ENCODE assay signal across 9 cellular contexts in the genomic region with DNA sequence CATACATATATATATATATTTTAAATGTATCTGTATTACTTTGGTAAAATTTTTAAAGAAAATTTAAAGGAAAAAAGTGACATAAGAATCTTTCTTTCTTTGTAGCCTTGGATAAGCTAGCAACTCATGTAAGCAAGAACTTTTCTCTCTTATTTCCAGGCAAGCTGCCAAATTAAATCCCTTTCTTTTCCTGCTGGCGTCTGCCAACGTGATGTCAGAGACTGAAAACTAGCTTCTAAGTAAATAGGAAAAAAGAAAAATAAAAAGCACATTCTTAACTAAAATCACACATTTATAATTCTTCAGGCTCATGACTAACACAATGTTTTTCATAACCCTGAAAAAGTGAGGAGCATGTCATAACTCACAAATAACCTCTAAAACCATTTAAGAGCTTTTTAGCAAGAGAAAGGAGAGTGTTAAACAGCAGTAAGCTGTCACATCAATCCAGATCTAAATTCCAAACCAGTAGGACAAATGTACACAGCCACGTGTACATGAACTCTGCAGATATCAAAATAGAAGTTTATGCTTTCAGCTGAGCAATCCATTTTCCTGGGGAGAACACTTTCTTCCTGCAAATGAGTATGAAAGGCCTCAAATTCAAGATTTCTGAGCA.
DNase-seq lines count a peak whose midpoint lies in the region; ATAC-seq, FAIRE-seq and TF ChIP-seq lines count a peak whose summit lies in the region.
"Had no signal": no experiment of that assay in that cellular context is flagged by ENCODE, and none has a peak within 500 bp of the region (broad histone marks: within the 10 kb centered on the region; RNA-seq: fewer than 3 reads in every experiment).

No MANE protein-coding gene starts in this region.

- H3K27me3 ChIP-seq in A673 (replicated peaks; ENCODE audit: insufficient read depth, low read depth, low read length, poor library complexity) (no peaks in the 10 kb centered on the region), endothelial cell of umbilical vein (ENCODE audit: control insufficient read depth in 2 of 2, insufficient read depth in 2 of 2, low read length in 2 of 2) (no peaks in the 10 kb centered on the region)

- H3K9me3 ChIP-seq in A673 (ENCODE audit: low read depth, low read length, poor library complexity, severe bottlenecking) (peaks cover 5% of the 10 kb centered on the region), endothelial cell of umbilical vein (replicated peaks; ENCODE audit: control insufficient read depth, insufficient read depth, low read length) (no peaks in the 10 kb centered on the region), T-helper 17 cell (ENCODE audit: control insufficient read depth, low read length, poor library complexity, severe bottlenecking) (no peaks in the 10 kb centered on the region)

- TF ChIP-seq CTCF in A673 (conservative IDR thresholded peaks at IDR 0.05; ENCODE audit: low read depth, low read length) (no peak), endothelial cell of umbilical vein (IDR thresholded peaks at IDR 0.05; ENCODE audit: extremely low read depth in 1 of 2, insufficient read depth in 1 of 2, low read depth in 1 of 2, low read length in 2 of 2) (no peak), GM20000 (IDR thresholded peaks at IDR 0.05; ENCODE audit: extremely low read depth, missing control alignments) (no peak)

- H3K4me1 Mint-ChIP-seq in stimulated activated memory B cell treated with anti-CD40 and anti-IgM and Interleukin-4, amounts not matched to agents 10 μg/mL and 1 μg/mL and 100 μg/mL, for 72 hours = no peaks in the 10 kb centered on the region
- H3K4me1 Mint-ChIP-seq in T-helper 17 cell = no peaks in the 10 kb centered on the region
- H3K4me1 Mint-ChIP-seq: activated CD4-positive, alpha-beta T cell treated with anti-CD3 and anti-CD28 coated beads, Interleukin-2, amount 10 ng/mL, durations not matched to agents 7 days and 5 days had no signal

- peak; percentile 80 for FAIRE-seq in endothelial cell of umbilical vein (lab: Jason Lieb, UNC)

- H3K4me1 ChIP-seq in A673 (ENCODE audit: insufficient read depth, low read length, poor library complexity, severe bottlenecking) (peaks cover 60% of the 10 kb centered on the region), endothelial cell of umbilical vein (ENCODE audit: control insufficient read depth, extremely low read depth, insufficient read depth, low read length) (no peaks in the 10 kb centered on the region)

- H3K9ac ChIP-seq in endothelial cell of umbilical vein (replicated peaks; ENCODE audit: extremely low read depth, insufficient read depth, low read length) = no peak overlapping the region

- peak; percentile 91 for DNase-seq in A673 (ENCODE audit: low spot score)
- peak; percentile 54 for DNase-seq in NCI-H2196 (lab: John Stamatoyannopoulos, UW; ENCODE audit: unreplicated experiment)
- peak; percentile 89 for DNase-seq in endothelial cell of umbilical vein (ENCODE audit: low read depth, low spot score)
- DNase-seq in middle frontal gyrus (ENCODE audit: extremely low spot score, low spot score) = peak; percentile 64
- DNase-seq in T-helper 17 cell = no peak
- no peak for DNase-seq in GM20000 (ENCODE audit: low spot score)
- DNase-seq: activated CD4-positive, alpha-beta T cell treated with anti-CD3 and anti-CD28 coated beads, Interleukin-2, amount 10 ng/mL, durations not matched to agents 7 days and 5 days had no signal

- no peaks in the 10 kb centered on the region for H3K79me2 ChIP-seq in endothelial cell of umbilical vein (ENCODE audit: control insufficient read depth, insufficient read depth, low read length)

- peaks cover 7% of the 10 kb centered on the region for H3K9me3 Mint-ChIP-seq in stimulated activated memory B cell treated with anti-CD40 and anti-IgM and Interleukin-4, amounts not matched to agents 10 μg/mL and 1 μg/mL and 100 μg/mL, for 72 hours

- H3K9me1 ChIP-seq in endothelial cell of umbilical vein (replicated peaks; ENCODE audit: control insufficient read depth, extremely low read depth, insufficient read depth, low read length) = no peaks in the 10 kb centered on the region

- H3K4me3 Mint-ChIP-seq in stimulated activated memory B cell treated with anti-CD40 and anti-IgM and Interleukin-4, amounts not matched to agents 10 μg/mL and 1 μg/mL and 100 μg/mL, for 72 hours = no peak overlapping the region
- no peak overlapping the region for H3K4me3 Mint-ChIP-seq in T-helper 17 cell
- H3K4me3 Mint-ChIP-seq: activated CD4-positive, alpha-beta T cell treated with anti-CD3 and anti-CD28 coated beads, Interleukin-2, amount 10 ng/mL, durations not matched to agents 7 days and 5 days had no signal

- H3K4me2 ChIP-seq in endothelial cell of umbilical vein (ENCODE audit: insufficient read depth, low read length) = no peak overlapping the region

- no peaks in the 10 kb centered on the region for H4K20me1 ChIP-seq in endothelial cell of umbilical vein (replicated peaks; ENCODE audit: control insufficient read depth, extremely low read depth, insufficient read depth, low read length)

- H3K27ac Mint-ChIP-seq in stimulated activated memory B cell treated with anti-CD40 and anti-IgM and Interleukin-4, amounts not matched to agents 10 μg/mL and 1 μg/mL and 100 μg/mL, for 72 hours = no peak overlapping the region
- H3K27ac Mint-ChIP-seq in T-helper 17 cell = no peak overlapping the region
- H3K27ac Mint-ChIP-seq: activated CD4-positive, alpha-beta T cell treated with anti-CD3 and anti-CD28 coated beads, Interleukin-2, amount 10 ng/mL, durations not matched to agents 7 days and 5 days had no signal

- POLR2A ChIA-PET in A673 (lab: Charles Lee; ENCODE audit: low non-redundant PET) (no interaction called here), endothelial cell of umbilical vein (lab: Charles Lee) (interaction anchor here (0.9 kb wide), 1 partner anchor 15 kb away, joined by 3 read pairs; no protein-coding TSS in a partner anchor)

- intact Hi-C loops in A673 (cut with micrococcal nuclease; ENCODE audit: unreplicated experiment) = no loop called here
- intact Hi-C loops in endothelial cell of umbilical vein (cut with micrococcal nuclease) = no loop called here

- CTCF ChIA-PET in A673 (lab: Charles Lee) = no interaction called here
- CTCF ChIA-PET in endothelial cell of umbilical vein (lab: Charles Lee) = interaction anchor here (0.7 to 1.4 kb wide), 7 partner anchors 9 to 130 kb away, joined by 3 to 8 read pairs (median 4); a partner anchor contains a TSS

- peak overlapping the region; percentile 78 for H3K27ac ChIP-seq in A673 (ENCODE audit: low read depth, low read length, poor library complexity, severe bottlenecking)
- no peak overlapping the region for H3K27ac ChIP-seq in endothelial cell of umbilical vein (ENCODE audit: insufficient read depth, low read depth, low read length)

- H3K27me3 Mint-ChIP-seq in stimulated activated memory B cell treated with anti-CD40 and anti-IgM and Interleukin-4, amounts not matched to agents 10 μg/mL and 1 μg/mL and 100 μg/mL, for 72 hours = no peaks in the 10 kb centered on the region
- H3K27me3 Mint-ChIP-seq in T-helper 17 cell = no peaks in the 10 kb centered on the region
- H3K27me3 Mint-ChIP-seq: activated CD4-positive, alpha-beta T cell treated with anti-CD3 and anti-CD28 coated beads, Interleukin-2, amount 10 ng/mL, durations not matched to agents 7 days and 5 days had no signal

- no peak overlapping the region for H3K4me3 ChIP-seq in A673 (ENCODE audit: low read depth, low read length, poor library complexity, severe bottlenecking)
- H3K4me3 ChIP-seq in endothelial cell of umbilical vein (replicated peaks in 1 of 3; ENCODE audit: insufficient read depth in 1 of 3, low read depth in 1 of 3, low read length in 3 of 3) = no peak overlapping the region

- BruUV-seq in A673 (replicated peaks; lab: Mats Ljungman, UMichigan) = no TSS peak
- no TSS peak for BruUV-seq in endothelial cell of umbilical vein (replicated peaks; lab: Mats Ljungman, UMichigan)

- dilution Hi-C loops in endothelial cell of umbilical vein (cut with MboI; ENCODE audit: extremely low pct_ligation_motif_present, low sequenced_read_pairs) = no loop called here

- TF ChIP-seq POLR2A in endothelial cell of umbilical vein (IDR thresholded peaks at IDR 0.05; ENCODE audit: low read depth, low read length) = no peak

- peaks cover 6% of the 10 kb centered on the region for H3K36me3 Mint-ChIP-seq in stimulated activated memory B cell treated with anti-CD40 and anti-IgM and Interleukin-4, amounts not matched to agents 10 μg/mL and 1 μg/mL and 100 μg/mL, for 72 hours
- H3K36me3 Mint-ChIP-seq in T-helper 17 cell (ENCODE audit: low read depth) = no peaks in the 10 kb centered on the region

- H2AFZ ChIP-seq in endothelial cell of umbilical vein (ENCODE audit: low read depth, low read length) = no peak overlapping the region

- ATAC-seq in stimulated activated memory B cell treated with anti-CD40 and anti-IgM and Interleukin-4, amounts not matched to agents 10 μg/mL and 1 μg/mL and 100 μg/mL, for 72 hours = no peak
- ATAC-seq in T-helper 17 cell (no peak), HG02884 (IDR thresholded peaks at IDR 0.05; ENCODE audit: unreplicated experiment) (no peak)

- H3K36me3 ChIP-seq in A673 (ENCODE audit: insufficient read depth, low read length, poor library complexity, severe bottlenecking) (no peaks in the 10 kb centered on the region), endothelial cell of umbilical vein (ENCODE audit: control insufficient read depth in 2 of 2, extremely low read depth in 1 of 2, insufficient read depth in 2 of 2, low read length in 2 of 2) (no peaks in the 10 kb centered on the region)

TF ChIP-seq in endothelial cell of umbilical vein, 7 proteins besides CTCF, POLR2A, EP300 and RAD21:
- TF ChIP-seq POLR2AphosphoS5 (IDR thresholded peaks at IDR 0.05; ENCODE audit: insufficient read depth, low read depth, low read length) = no peak
- no peak for TF ChIP-seq MYC (IDR thresholded peaks at IDR 0.05; ENCODE audit: low read depth, low read length)
- TF ChIP-seq FOS (IDR thresholded peaks at IDR 0.05; ENCODE audit: borderline replicate concordance, insufficient read depth, low read length) = no peak
- TF ChIP-seq GATA2 (IDR thresholded peaks at IDR 0.05; ENCODE audit: insufficient read depth, insufficient read length, low read depth, low read length) = no peak
- no peak for TF ChIP-seq JUN (IDR thresholded peaks at IDR 0.05; ENCODE audit: borderline replicate concordance, insufficient read depth, insufficient read length, low read depth)
- no peak for TF ChIP-seq EZH2 (IDR thresholded peaks at IDR 0.05; ENCODE audit: borderline replicate concordance, low read depth, low read length, severe bottlenecking)

Comparison
In these comparisons a context has a peak if more than half of its experiments do, and no peak if none do; other contexts are left out.
1. DNase-seq: peak in A673 (single experiment), NCI-H2196 (single experiment), endothelial cell of umbilical vein (single experiment) and middle frontal gyrus (single experiment); none in T-helper 17 cell (0 of 3) and GM20000 (single experiment).